ENCODE assay signal across 16 cellular contexts in the genomic region with DNA sequence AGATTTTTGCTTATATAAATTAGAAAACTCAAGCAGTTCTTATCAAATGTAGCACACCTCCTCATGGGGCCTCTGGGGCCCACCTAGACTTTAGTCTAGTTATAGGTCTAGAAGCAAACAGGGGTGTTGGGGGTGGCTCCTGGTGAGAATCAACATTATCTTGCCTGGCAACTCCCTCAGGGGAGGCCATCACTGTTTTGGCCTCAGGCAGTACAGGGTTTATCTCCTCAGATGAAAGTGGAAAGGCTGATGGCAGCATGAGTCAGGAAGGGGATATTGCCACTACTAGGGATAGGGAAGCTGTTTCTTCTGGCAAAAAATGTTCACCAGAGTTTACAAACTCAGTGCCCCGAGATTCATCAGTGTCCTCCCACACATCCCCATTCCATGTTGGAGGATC.
"Had no signal": no experiment of that assay in that cellular context is flagged by ENCODE, and none has a peak within 500 bp of the region (broad histone marks: within the 10 kb centered on the region; RNA-seq: fewer than 3 reads in every experiment).

No MANE protein-coding gene starts in this region.

- H3K27me3 Mint-ChIP-seq: type B pancreatic cell had no signal

- H3K9me3 ChIP-seq: prostate gland, suprapubic skin had no signal

- H3K36me3 Mint-ChIP-seq: type B pancreatic cell had no signal

- H3K27ac Mint-ChIP-seq: type B pancreatic cell had no signal

- ATAC-seq: gastroesophageal sphincter, heart right ventricle, right cardiac atrium had no signal

- H3K36me3 ChIP-seq: cardiac muscle cell, gastroesophageal sphincter, heart right ventricle, prostate gland, SJCRH30, suprapubic skin had no signal

- H3K4me3 Mint-ChIP-seq: type B pancreatic cell had no signal

- H3K4me3 ChIP-seq: cardiac muscle cell, gastroesophageal sphincter, heart right ventricle, prostate gland, SJCRH30, skin epidermis, suprapubic skin had no signal

- H3K27ac ChIP-seq: cardiac muscle cell, gastroesophageal sphincter, heart right ventricle, prostate gland, SJCRH30, skin epidermis, suprapubic skin had no signal

- H3K27me3 ChIP-seq: cardiac muscle cell, gastroesophageal sphincter, heart right ventricle, SJCRH30, suprapubic skin had no signal

- DNase-seq: activated effector memory CD4-positive, alpha-beta T cell treated with Interleukin-2 at 50 U/mL for 16 hours; activated T-cell treated with anti-CD3 and anti-CD28 coated beads for 4 hours; erythroblast; heart right ventricle; midbrain; right cardiac atrium; SJCRH30; stimulated activated CD4-positive, alpha-beta T cell treated with anti-CD3 and anti-CD28 coated beads, Interleukin-15, amount 100 ng/mL, for 24 hours; stimulated activated CD4-positive, alpha-beta T cell treated with anti-CD3 and anti-CD28 coated beads, Interleukin-4, amount 100 ng/mL, for 1 hour; stimulated activated naive CD4-positive, alpha-beta T cell treated with Interleukin-2 at 50 U/mL for 16 hours had no signal

- H3K4me1 ChIP-seq: gastroesophageal sphincter, heart right ventricle, prostate gland, SJCRH30, suprapubic skin had no signal
